22 cellular contexts compared by ENCODE assay signal in genomic region chr11:19642185-19642591, GRCh38.
DNase-seq lines count a peak whose midpoint lies in the region; ATAC-seq and TF ChIP-seq lines count a peak whose summit lies in the region.
"Had no signal": no experiment of that assay in that cellular context is flagged by ENCODE, and none has a peak within 500 bp of the region (broad histone marks: within the 10 kb centered on the region; RNA-seq: fewer than 3 reads in every experiment).

No MANE protein-coding gene starts in this region.

- no peaks in the 10 kb centered on the region for H3K4me1 Mint-ChIP-seq in activated T-cell treated with anti-CD3 and anti-CD28 coated beads, Interleukin-2, amount 50 U/mL, for 24 hours (ENCODE audit: low read depth)
- H3K4me1 Mint-ChIP-seq: activated CD4-positive, alpha-beta T cell treated with anti-CD3 and anti-CD28 coated beads for 36 hours; activated naive CD8-positive, alpha-beta T cell treated with anti-CD3 and anti-CD28 coated beads, Interleukin-2, amount 50 U/mL, for 24 hours; central memory CD8-positive, alpha-beta T cell had no signal

- no peak overlapping the region for H3K4me3 Mint-ChIP-seq in activated T-cell treated with anti-CD3 and anti-CD28 coated beads, Interleukin-2, amount 50 U/mL, for 24 hours
- H3K4me3 Mint-ChIP-seq: activated CD4-positive, alpha-beta T cell treated with anti-CD3 and anti-CD28 coated beads for 36 hours; activated naive CD8-positive, alpha-beta T cell treated with anti-CD3 and anti-CD28 coated beads, Interleukin-2, amount 50 U/mL, for 24 hours; CD8-positive, alpha-beta T cell; central memory CD8-positive, alpha-beta T cell; HFFc6; natural killer cell treated with Interleukin-12 subunit alpha and Interleukin-12 subunit beta and Interleukin-15 and Interleukin-18, amount 100 ng/mL, for 72 hours had no signal

- H3K9me3 ChIP-seq in psoas muscle (no peaks in the 10 kb centered on the region), esophagus squamous epithelium (no peaks in the 10 kb centered on the region)
- H3K9me3 ChIP-seq: suprapubic skin had no signal

- H3K27me3 ChIP-seq in psoas muscle (ENCODE audit: insufficient read depth in 3 of 3, low read length in 2 of 3) (no peaks in the 10 kb centered on the region), esophagus squamous epithelium (no peaks in the 10 kb centered on the region)

- H3K9me3 Mint-ChIP-seq in activated T-cell treated with anti-CD3 and anti-CD28 coated beads, Interleukin-2, amount 50 U/mL, for 24 hours, result no peaks in the 10 kb centered on the region
- H3K9me3 Mint-ChIP-seq: activated naive CD8-positive, alpha-beta T cell treated with anti-CD3 and anti-CD28 coated beads, Interleukin-2, amount 50 U/mL, for 24 hours; CD8-positive, alpha-beta T cell; central memory CD8-positive, alpha-beta T cell; HFFc6; natural killer cell treated with Interleukin-12 subunit alpha and Interleukin-12 subunit beta and Interleukin-15 and Interleukin-18, amount 100 ng/mL, for 72 hours had no signal

- H3K4me3 ChIP-seq in fibroblast of the aortic adventitia (ENCODE audit: low read depth, low read length) (no peak overlapping the region), psoas muscle (no peak overlapping the region), esophagus squamous epithelium (no peak overlapping the region)
- H3K4me3 ChIP-seq: K562, suprapubic skin had no signal

- H3K27ac ChIP-seq in psoas muscle (no peak overlapping the region), esophagus squamous epithelium (peak overlapping the region in 1 of 4 donors; percentile 36)
- H3K27ac ChIP-seq: suprapubic skin had no signal

- TF ChIP-seq CTCF in fibroblast of the aortic adventitia (IDR thresholded peaks at IDR 0.05; ENCODE audit: insufficient read depth, low read length), result no peak
- no peak for TF ChIP-seq CTCF in psoas muscle (IDR thresholded peaks at IDR 0.05)
- TF ChIP-seq CTCF in esophagus squamous epithelium (IDR thresholded peaks at IDR 0.05), result no peak

- peaks cover 9% of the 10 kb centered on the region for H3K27me3 Mint-ChIP-seq in activated T-cell treated with anti-CD3 and anti-CD28 coated beads, Interleukin-2, amount 50 U/mL, for 24 hours

- H3K36me3 Mint-ChIP-seq in activated T-cell treated with anti-CD3 and anti-CD28 coated beads, Interleukin-2, amount 50 U/mL, for 24 hours (ENCODE audit: low read depth), result no peaks in the 10 kb centered on the region
- H3K36me3 Mint-ChIP-seq: CD8-positive, alpha-beta T cell; natural killer cell treated with Interleukin-12 subunit alpha and Interleukin-12 subunit beta and Interleukin-15 and Interleukin-18, amount 100 ng/mL, for 72 hours had no signal

- H3K4me1 ChIP-seq in psoas muscle (no peaks in the 10 kb centered on the region), esophagus squamous epithelium (peaks cover 0 to 20% (median 6%) of the 10 kb centered on the region in 3 donors)

- no peak overlapping the region for H3K27ac Mint-ChIP-seq in activated T-cell treated with anti-CD3 and anti-CD28 coated beads, Interleukin-2, amount 50 U/mL, for 24 hours
- H3K27ac Mint-ChIP-seq: activated CD4-positive, alpha-beta T cell treated with anti-CD3 and anti-CD28 coated beads for 36 hours; activated naive CD8-positive, alpha-beta T cell treated with anti-CD3 and anti-CD28 coated beads, Interleukin-2, amount 50 U/mL, for 24 hours; CD8-positive, alpha-beta T cell; HFFc6; natural killer cell treated with Interleukin-12 subunit alpha and Interleukin-12 subunit beta and Interleukin-15 and Interleukin-18, amount 100 ng/mL, for 72 hours had no signal

- no peak for TF ChIP-seq POLR2A in esophagus squamous epithelium (IDR thresholded peaks at IDR 0.05)

- intact Hi-C loops in psoas muscle (cut with DNase I), result no loop called here
- intact Hi-C loops in esophagus squamous epithelium (cut with DNase I), result no loop called here

- H3K36me3 ChIP-seq in psoas muscle (ENCODE audit: insufficient read depth in 1 of 2, low read depth in 1 of 2), result no peaks in the 10 kb centered on the region
- no peaks in the 10 kb centered on the region for H3K36me3 ChIP-seq in esophagus squamous epithelium
- H3K36me3 ChIP-seq: suprapubic skin had no signal

- WGBS in psoas muscle, 3 donors, result 48 to 56% (median 54%) methylated on average over 1 of the region's 1 CpG
- WGBS in esophagus squamous epithelium, 2 donors, result 0 to 45% methylated on average over 1 of the region's 1 CpG

- ATAC-seq in psoas muscle (peak in 3 of 4 donors; percentile 44 to 73 (median 53)), HG03025 (IDR thresholded peaks at IDR 0.05; ENCODE audit: low FRiP score, unreplicated experiment) (no peak)
- ATAC-seq: activated CD4-positive, alpha-beta T cell treated with anti-CD3 and anti-CD28 coated beads for 36 hours; activated naive CD8-positive, alpha-beta T cell treated with anti-CD3 and anti-CD28 coated beads, Interleukin-2, amount 50 U/mL, for 24 hours; CD8-positive, alpha-beta T cell; K562; natural killer cell treated with Interleukin-12 subunit alpha and Interleukin-12 subunit beta and Interleukin-15 and Interleukin-18, amount 100 ng/mL, for 72 hours had no signal

- DNase-seq in COR-L47 (lab: John Stamatoyannopoulos, UW) (peak; percentile 37), NCI-H2171 treated with DMSO at 0.1 percent for 48 hours (lab: John Stamatoyannopoulos, UW) (peak; percentile 35), fibroblast of the aortic adventitia (ENCODE audit: low read depth) (peak; percentile 76), psoas muscle (peak; percentile 44 to 65), esophagus squamous epithelium (lab: John Stamatoyannopoulos, UW) (no peak), AML-193 (lab: John Stamatoyannopoulos, UW) (no peak)
- no peak for DNase-seq in activated T-cell treated with anti-CD3 and anti-CD28 coated beads, Interleukin-2, amount 50 U/mL, for 24 hours
- DNase-seq: activated CD4-positive, alpha-beta T cell treated with anti-CD3 and anti-CD28 coated beads for 36 hours; activated naive CD8-positive, alpha-beta T cell treated with anti-CD3 and anti-CD28 coated beads, Interleukin-2, amount 50 U/mL, for 24 hours; CD8-positive, alpha-beta T cell; DMS79; effector CD8-positive, alpha-beta T cell; HFFc6; kidney glomerular epithelial cell; NCI-H2029; posterior cingulate gyrus; SW 1271 had no signal

Comparison
In these comparisons a context has a peak if more than half of its experiments do, and no peak if none do; other contexts are left out.
1. DNase-seq: peak in COR-L47 (single experiment), NCI-H2171 treated with DMSO at 0.1 percent for 48 hours (single experiment), fibroblast of the aortic adventitia (single experiment) and psoas muscle (2 of 2); none in esophagus squamous epithelium (single experiment), activated T-cell treated with anti-CD3 and anti-CD28 coated beads, Interleukin-2, amount 50 U/mL, for 24 hours (single experiment) and AML-193 (0 of 2).